10 cellular contexts compared by ENCODE assay signal in genomic region chr15:34365073-34365825, GRCh38. TPM values are rescaled to one million over a fixed set of nuclear protein-coding genes. Genes with fewer than 3 reads are reported as not detected.
A peak's percentile ranks its signal among the peaks of the same experiment; 100 is the strongest.
DNase-seq lines count a peak whose midpoint lies in the region; ATAC-seq and TF ChIP-seq lines count a peak whose summit lies in the region.
"Had no signal": no experiment of that assay in that cellular context is flagged by ENCODE, and none has a peak within 500 bp of the region (broad histone marks: within the 10 kb centered on the region; RNA-seq: fewer than 3 reads in every experiment).

No MANE protein-coding gene starts in this region.

- peaks cover 58% of the 10 kb centered on the region for H3K4me1 Mint-ChIP-seq in dendritic cell treated with granulocyte-macrophage colony-stimulating factor and Interleukin-4, amounts not matched to agents 40 ng/mL and 50 ng/mL, for 4 days (ENCODE audit: low read depth)

- H3K79me2 ChIP-seq in OCI-LY3 (ENCODE audit: low read length): peaks cover 40% of the 10 kb centered on the region
- H3K79me2 ChIP-seq in neural cell (replicated peaks; ENCODE audit: insufficient read depth, low read length): peaks cover 8% of the 10 kb centered on the region

- no peak for TF ChIP-seq EP300 in neural cell (conservative IDR thresholded peaks at IDR 0.05; ENCODE audit: poor library complexity, severe bottlenecking)

- H4K20me1 ChIP-seq in OCI-LY3 (ENCODE audit: insufficient read depth, low read length) (peaks cover 15% of the 10 kb centered on the region), neural cell (ENCODE audit: insufficient read depth) (no peaks in the 10 kb centered on the region)

- peaks cover 7% of the 10 kb centered on the region for H3F3A ChIP-seq in neural cell (ENCODE audit: insufficient read depth, low read length, poor library complexity, severe bottlenecking)

- peaks cover 50% of the 10 kb centered on the region for H3K36me3 Mint-ChIP-seq in dendritic cell treated with granulocyte-macrophage colony-stimulating factor and Interleukin-4, amounts not matched to agents 40 ng/mL and 50 ng/mL, for 4 days (ENCODE audit: low read depth)

- peak overlapping the region; percentile 81 for H3K4me2 ChIP-seq in OCI-LY3 (ENCODE audit: low read length)
- peak overlapping the region; percentile 93 for H3K4me2 ChIP-seq in neural cell (ENCODE audit: low read length)

- H3K9me3 ChIP-seq in OCI-LY3 (ENCODE audit: insufficient read depth, low read length) (no peaks in the 10 kb centered on the region), neural cell (ENCODE audit: low read length) (no peaks in the 10 kb centered on the region)

- H3K27me3 ChIP-seq in OCI-LY3 (ENCODE audit: low read depth, low read length): no peaks in the 10 kb centered on the region
- H3K27me3 ChIP-seq in neural cell (ENCODE audit: insufficient read depth, low read depth, low read length): no peaks in the 10 kb centered on the region

- H3K9me3 Mint-ChIP-seq in dendritic cell treated with granulocyte-macrophage colony-stimulating factor and Interleukin-4, amounts not matched to agents 40 ng/mL and 50 ng/mL, for 4 days: no peaks in the 10 kb centered on the region

- no peaks in the 10 kb centered on the region for H3K9me2 ChIP-seq in neural cell (ENCODE audit: insufficient read depth, low read length)

- peak overlapping the region; percentile 92 for H3K4me3 Mint-ChIP-seq in dendritic cell treated with granulocyte-macrophage colony-stimulating factor and Interleukin-4, amounts not matched to agents 40 ng/mL and 50 ng/mL, for 4 days

- intact Hi-C loops in dendritic cell treated with granulocyte-macrophage colony-stimulating factor and Interleukin-4, amounts not matched to agents 40 ng/mL and 50 ng/mL, for 4 days (cut with micrococcal nuclease): loop anchor here (10.0 kb wide), 1 partner anchor 260 kb away; the partner anchor contains the start of genes EMC7 and PGBD4

- peak overlapping the region; percentile 97 for H3K9ac ChIP-seq in OCI-LY3 (ENCODE audit: low read length)
- H3K9ac ChIP-seq in neural cell (ENCODE audit: low read length): peak overlapping the region; percentile 100

- TF ChIP-seq CTCF in GM10266 (IDR thresholded peaks at IDR 0.05; ENCODE audit: control insufficient read depth, insufficient read depth, low read depth, missing control alignments) (no peak), OCI-LY3 (IDR thresholded peaks at IDR 0.05; ENCODE audit: low read depth, low read length) (no peak), neural cell (IDR thresholded peaks at IDR 0.05; ENCODE audit: poor library complexity, severe bottlenecking) (no peak)

- H3K27ac Mint-ChIP-seq in dendritic cell treated with granulocyte-macrophage colony-stimulating factor and Interleukin-4, amounts not matched to agents 40 ng/mL and 50 ng/mL, for 4 days: no peak overlapping the region

- no peak for ATAC-seq in HG03457 (IDR thresholded peaks at IDR 0.05; ENCODE audit: unreplicated experiment)
- no peak for ATAC-seq in GM21717 (IDR thresholded peaks at IDR 0.05; ENCODE audit: unreplicated experiment)
- ATAC-seq: activated CD4-positive, CD25-positive, alpha-beta regulatory T cell treated with anti-CD3 and anti-CD28 coated beads, Interleukin-2, amount 50 U/mL, for 24 hours had no signal

- H2AFZ ChIP-seq in OCI-LY3 (ENCODE audit: low read depth, low read length) (no peak overlapping the region), neural cell (ENCODE audit: low read depth, low read length) (no peak overlapping the region)

- H3K4me3 ChIP-seq in OCI-LY3 (ENCODE audit: low read length) (peak overlapping the region; percentile 98), neural cell (ENCODE audit: low read length) (peak overlapping the region; percentile 93)

- H3K27ac ChIP-seq in OCI-LY3 (ENCODE audit: low read length) (no peak overlapping the region), neural cell (ENCODE audit: low read length) (peak overlapping the region; percentile 90)

- DNase-seq in GM10266 (ENCODE audit: extremely low spot score) (peak; percentile 40), AG08395 (ENCODE audit: low spot score) (no peak), G401 (ENCODE audit: low spot score) (no peak)

- H3K27me3 Mint-ChIP-seq in dendritic cell treated with granulocyte-macrophage colony-stimulating factor and Interleukin-4, amounts not matched to agents 40 ng/mL and 50 ng/mL, for 4 days: no peaks in the 10 kb centered on the region

- H3K4me1 ChIP-seq in OCI-LY3 (ENCODE audit: low read length): peaks cover 32% of the 10 kb centered on the region

- TF ChIP-seq RAD21 in neural cell (conservative IDR thresholded peaks at IDR 0.05): no peak

- peaks cover 35% of the 10 kb centered on the region for H3K36me3 ChIP-seq in OCI-LY3 (replicated peaks; ENCODE audit: low read depth, low read length)
- H3K36me3 ChIP-seq in neural cell (ENCODE audit: insufficient read depth, low read length): no peaks in the 10 kb centered on the region

- in situ Hi-C loops in G401 (cut with HindIII; ENCODE audit: low sequenced_read_pairs): no loop called here

TF ChIP-seq in neural cell, 6 proteins besides CTCF, POLR2A, EP300 and RAD21:
- TF ChIP-seq TAF1 (IDR thresholded peaks at IDR 0.05; ENCODE audit: low read depth) (no peak), MXI1 (conservative IDR thresholded peaks at IDR 0.05; ENCODE audit: poor library complexity, severe bottlenecking) (no peak), SMC3 (conservative IDR thresholded peaks at IDR 0.05; ENCODE audit: poor library complexity) (no peak), EZH2 (IDR thresholded peaks at IDR 0.05; ENCODE audit: borderline replicate concordance, insufficient read depth, low read length, poor library complexity, severe bottlenecking) (no peak), POLR2AphosphoS5 (IDR thresholded peaks at IDR 0.05) (no peak)
- TF ChIP-seq, protein P1, sequence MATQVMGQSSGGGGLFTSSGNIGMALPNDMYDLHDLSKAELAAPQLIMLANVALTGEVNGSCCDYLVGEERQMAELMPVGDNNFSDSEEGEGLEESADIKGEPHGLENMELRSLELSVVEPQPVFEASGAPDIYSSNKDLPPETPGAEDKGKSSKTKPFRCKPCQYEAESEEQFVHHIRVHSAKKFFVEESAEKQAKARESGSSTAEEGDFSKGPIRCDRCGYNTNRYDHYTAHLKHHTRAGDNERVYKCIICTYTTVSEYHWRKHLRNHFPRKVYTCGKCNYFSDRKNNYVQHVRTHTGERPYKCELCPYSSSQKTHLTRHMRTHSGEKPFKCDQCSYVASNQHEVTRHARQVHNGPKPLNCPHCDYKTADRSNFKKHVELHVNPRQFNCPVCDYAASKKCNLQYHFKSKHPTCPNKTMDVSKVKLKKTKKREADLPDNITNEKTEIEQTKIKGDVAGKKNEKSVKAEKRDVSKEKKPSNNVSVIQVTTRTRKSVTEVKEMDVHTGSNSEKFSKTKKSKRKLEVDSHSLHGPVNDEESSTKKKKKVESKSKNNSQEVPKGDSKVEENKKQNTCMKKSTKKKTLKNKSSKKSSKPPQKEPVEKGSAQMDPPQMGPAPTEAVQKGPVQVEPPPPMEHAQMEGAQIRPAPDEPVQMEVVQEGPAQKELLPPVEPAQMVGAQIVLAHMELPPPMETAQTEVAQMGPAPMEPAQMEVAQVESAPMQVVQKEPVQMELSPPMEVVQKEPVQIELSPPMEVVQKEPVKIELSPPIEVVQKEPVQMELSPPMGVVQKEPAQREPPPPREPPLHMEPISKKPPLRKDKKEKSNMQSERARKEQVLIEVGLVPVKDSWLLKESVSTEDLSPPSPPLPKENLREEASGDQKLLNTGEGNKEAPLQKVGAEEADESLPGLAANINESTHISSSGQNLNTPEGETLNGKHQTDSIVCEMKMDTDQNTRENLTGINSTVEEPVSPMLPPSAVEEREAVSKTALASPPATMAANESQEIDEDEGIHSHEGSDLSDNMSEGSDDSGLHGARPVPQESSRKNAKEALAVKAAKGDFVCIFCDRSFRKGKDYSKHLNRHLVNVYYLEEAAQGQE (IDR thresholded peaks at IDR 0.05; ENCODE audit: borderline replicate concordance): no peak

RNA-seq across cellular contexts. Expression of gene LPCAT4, which starts 1.7 kb away (rescaled TPM):
- polyA plus RNA-seq in neural cell: 76.7 and 93.3 TPM in 2 replicates
- polyA minus RNA-seq in neural cell: 25.1 and 25.6 TPM in 2 replicates
- total RNA-seq in G401 (2014; rRNA removed; shearing (Covaris generic)): 7.5 and 13.2 TPM in 2 replicates

RNA-seq across cellular contexts. Expression of gene NUTM1, which starts 22.1 kb away (rescaled TPM):
- not detected in 2 replicates for polyA plus RNA-seq in neural cell
- polyA minus RNA-seq in neural cell: not detected in 2 replicates
- not detected in 2 replicates for total RNA-seq in G401 (2014; rRNA removed; shearing (Covaris generic))
- total RNA-seq: myocyte had no signal

RNA-seq across cellular contexts. Expression of gene NOP10, which starts 22.3 kb away (rescaled TPM):
- 263 and 288 TPM in 2 replicates for polyA plus RNA-seq in neural cell
- 60.9 and 86.7 TPM in 2 replicates for polyA minus RNA-seq in neural cell
- total RNA-seq in G401 (2014; rRNA removed; shearing (Covaris generic)): 291 and 354 TPM in 2 replicates

RNA-seq across cellular contexts. Expression of gene SLC12A6, which starts 27.7 kb away (rescaled TPM):
- polyA plus RNA-seq in neural cell: 7.0 and 7.3 TPM in 2 replicates
- polyA minus RNA-seq in neural cell: 39.0 and 43.6 TPM in 2 replicates
- total RNA-seq in G401 (2014; rRNA removed; shearing (Covaris generic)): 2.8 and 3.4 TPM in 2 replicates
